11 cellular contexts compared by ENCODE assay signal in genomic region chr3:50269977-50270413, GRCh38. TPM values are rescaled to one million over a fixed set of nuclear protein-coding genes. Genes with fewer than 3 reads are reported as not detected.
DNase-seq lines count a peak whose midpoint lies in the region; ATAC-seq and TF ChIP-seq lines count a peak whose summit lies in the region.
"Had no signal": no experiment of that assay in that cellular context is flagged by ENCODE, and none has a peak within 500 bp of the region (broad histone marks: within the 10 kb centered on the region; RNA-seq: fewer than 3 reads in every experiment).

No MANE protein-coding gene starts in this region.

- peaks cover 58% of the 10 kb centered on the region for H3K4me1 Mint-ChIP-seq in GM23338

- intact Hi-C loops in posterior vena cava (cut with DNase I), result loop anchor here (2.0 to 5.0 kb wide), 3 partner anchors 43 to 1533 kb away; no protein-coding TSS in a partner anchor

- H3K36me3 Mint-ChIP-seq in GM23338 (ENCODE audit: low read depth), result no peaks in the 10 kb centered on the region
- H3K36me3 Mint-ChIP-seq: activated naive CD4-positive, alpha-beta T cell treated with anti-CD3 and anti-CD28 coated beads, Interleukin-2, amount 50 U/mL, for 24 hours; T-cell had no signal

- no peaks in the 10 kb centered on the region for H3K9me3 Mint-ChIP-seq in GM23338
- H3K9me3 Mint-ChIP-seq: activated naive CD4-positive, alpha-beta T cell treated with anti-CD3 and anti-CD28 coated beads, Interleukin-2, amount 50 U/mL, for 24 hours; T-cell had no signal

- H3K4me2 ChIP-seq in GM23338, result no peak overlapping the region

- H3K36me3 ChIP-seq in GM23338 (ENCODE audit: insufficient read depth), result no peaks in the 10 kb centered on the region
- H3K36me3 ChIP-seq: spleen had no signal

- H3F3A ChIP-seq in GM23338 (replicated peaks; ENCODE audit: low read depth), result 0 out of 2 replicates have a peak, but pooled peaks cover 8% of the 10 kb centered on the region

- ATAC-seq in GM23338, result no peak
- ATAC-seq in GM18868 (IDR thresholded peaks at IDR 0.05; ENCODE audit: unreplicated experiment), result no peak
- ATAC-seq: T-cell had no signal

- no peaks in the 10 kb centered on the region for H3K79me2 ChIP-seq in GM23338 (replicated peaks; ENCODE audit: insufficient read depth)

- H3K27me3 Mint-ChIP-seq in GM23338 (ENCODE audit: insufficient read depth, low read depth, poor library complexity), result peaks cover 34% of the 10 kb centered on the region

- H3K27me3 ChIP-seq in GM23338 (ENCODE audit: insufficient read depth), result peaks cover 21% of the 10 kb centered on the region

- H3K27ac ChIP-seq in GM23338 (ENCODE audit: low read depth), result no peak overlapping the region
- peak overlapping the region; percentile 100 for H3K27ac ChIP-seq in cingulate gyrus (ENCODE audit: low read depth, low read length)

- H3K4me3 ChIP-seq in GM23338, result no peak overlapping the region
- H3K4me3 ChIP-seq: spleen had no signal

- H2AFZ ChIP-seq in GM23338, result no peak overlapping the region

- H3K4me1 ChIP-seq in GM23338 (ENCODE audit: insufficient read depth), result peaks cover 44% of the 10 kb centered on the region

- no peaks in the 10 kb centered on the region for H4K20me1 ChIP-seq in GM23338 (replicated peaks; ENCODE audit: insufficient read depth)

- no peaks in the 10 kb centered on the region for H3K9me2 ChIP-seq in GM23338 (ENCODE audit: insufficient read depth)

- TF ChIP-seq CTCF in GM23338 (conservative IDR thresholded peaks at IDR 0.05; ENCODE audit: low read depth in 2 of 2), result no peak

- no peak overlapping the region for H3K4me3 Mint-ChIP-seq in GM23338
- H3K4me3 Mint-ChIP-seq: activated naive CD4-positive, alpha-beta T cell treated with anti-CD3 and anti-CD28 coated beads, Interleukin-2, amount 50 U/mL, for 24 hours; T-cell had no signal

- 0 out of 2 replicates have a peak overlapping the region, but pooled peaks have one; percentile 52 for H3K27ac Mint-ChIP-seq in GM23338
- H3K27ac Mint-ChIP-seq: activated naive CD4-positive, alpha-beta T cell treated with anti-CD3 and anti-CD28 coated beads, Interleukin-2, amount 50 U/mL, for 24 hours; T-cell had no signal

- no peak for DNase-seq in GM23338 (ENCODE audit: low spot score)
- peak; percentile 74 for DNase-seq in posterior vena cava (ENCODE audit: low spot score)
- DNase-seq in OCI-M2 (lab: John Stamatoyannopoulos, UW; ENCODE audit: unreplicated experiment), result no peak
- DNase-seq in epidermal melanocyte (ENCODE audit: insufficient read length, low spot score), result no peak
- DNase-seq: DMS53, NCI-H2081 treated with DMSO at 0.1 percent for 48 hours, spleen, T-cell had no signal

TF ChIP-seq in GM23338, 12 proteins besides CTCF, POLR2A, EP300 and RAD21 (continues in another document):
- no peak for TF ChIP-seq ZNF331 (CRISPR knock-in tag; IDR thresholded peaks at IDR 0.05; ENCODE audit: low read depth)
- no peak for TF ChIP-seq ZNF114 (CRISPR knock-in tag; IDR thresholded peaks at IDR 0.05)
- no peak for TF ChIP-seq POLR2AphosphoS5 (IDR thresholded peaks at IDR 0.05; ENCODE audit: low read depth)
- TF ChIP-seq CREB1 (CRISPR knock-in tag; IDR thresholded peaks at IDR 0.05; ENCODE audit: low read depth), result no peak
- TF ChIP-seq, protein P1, sequence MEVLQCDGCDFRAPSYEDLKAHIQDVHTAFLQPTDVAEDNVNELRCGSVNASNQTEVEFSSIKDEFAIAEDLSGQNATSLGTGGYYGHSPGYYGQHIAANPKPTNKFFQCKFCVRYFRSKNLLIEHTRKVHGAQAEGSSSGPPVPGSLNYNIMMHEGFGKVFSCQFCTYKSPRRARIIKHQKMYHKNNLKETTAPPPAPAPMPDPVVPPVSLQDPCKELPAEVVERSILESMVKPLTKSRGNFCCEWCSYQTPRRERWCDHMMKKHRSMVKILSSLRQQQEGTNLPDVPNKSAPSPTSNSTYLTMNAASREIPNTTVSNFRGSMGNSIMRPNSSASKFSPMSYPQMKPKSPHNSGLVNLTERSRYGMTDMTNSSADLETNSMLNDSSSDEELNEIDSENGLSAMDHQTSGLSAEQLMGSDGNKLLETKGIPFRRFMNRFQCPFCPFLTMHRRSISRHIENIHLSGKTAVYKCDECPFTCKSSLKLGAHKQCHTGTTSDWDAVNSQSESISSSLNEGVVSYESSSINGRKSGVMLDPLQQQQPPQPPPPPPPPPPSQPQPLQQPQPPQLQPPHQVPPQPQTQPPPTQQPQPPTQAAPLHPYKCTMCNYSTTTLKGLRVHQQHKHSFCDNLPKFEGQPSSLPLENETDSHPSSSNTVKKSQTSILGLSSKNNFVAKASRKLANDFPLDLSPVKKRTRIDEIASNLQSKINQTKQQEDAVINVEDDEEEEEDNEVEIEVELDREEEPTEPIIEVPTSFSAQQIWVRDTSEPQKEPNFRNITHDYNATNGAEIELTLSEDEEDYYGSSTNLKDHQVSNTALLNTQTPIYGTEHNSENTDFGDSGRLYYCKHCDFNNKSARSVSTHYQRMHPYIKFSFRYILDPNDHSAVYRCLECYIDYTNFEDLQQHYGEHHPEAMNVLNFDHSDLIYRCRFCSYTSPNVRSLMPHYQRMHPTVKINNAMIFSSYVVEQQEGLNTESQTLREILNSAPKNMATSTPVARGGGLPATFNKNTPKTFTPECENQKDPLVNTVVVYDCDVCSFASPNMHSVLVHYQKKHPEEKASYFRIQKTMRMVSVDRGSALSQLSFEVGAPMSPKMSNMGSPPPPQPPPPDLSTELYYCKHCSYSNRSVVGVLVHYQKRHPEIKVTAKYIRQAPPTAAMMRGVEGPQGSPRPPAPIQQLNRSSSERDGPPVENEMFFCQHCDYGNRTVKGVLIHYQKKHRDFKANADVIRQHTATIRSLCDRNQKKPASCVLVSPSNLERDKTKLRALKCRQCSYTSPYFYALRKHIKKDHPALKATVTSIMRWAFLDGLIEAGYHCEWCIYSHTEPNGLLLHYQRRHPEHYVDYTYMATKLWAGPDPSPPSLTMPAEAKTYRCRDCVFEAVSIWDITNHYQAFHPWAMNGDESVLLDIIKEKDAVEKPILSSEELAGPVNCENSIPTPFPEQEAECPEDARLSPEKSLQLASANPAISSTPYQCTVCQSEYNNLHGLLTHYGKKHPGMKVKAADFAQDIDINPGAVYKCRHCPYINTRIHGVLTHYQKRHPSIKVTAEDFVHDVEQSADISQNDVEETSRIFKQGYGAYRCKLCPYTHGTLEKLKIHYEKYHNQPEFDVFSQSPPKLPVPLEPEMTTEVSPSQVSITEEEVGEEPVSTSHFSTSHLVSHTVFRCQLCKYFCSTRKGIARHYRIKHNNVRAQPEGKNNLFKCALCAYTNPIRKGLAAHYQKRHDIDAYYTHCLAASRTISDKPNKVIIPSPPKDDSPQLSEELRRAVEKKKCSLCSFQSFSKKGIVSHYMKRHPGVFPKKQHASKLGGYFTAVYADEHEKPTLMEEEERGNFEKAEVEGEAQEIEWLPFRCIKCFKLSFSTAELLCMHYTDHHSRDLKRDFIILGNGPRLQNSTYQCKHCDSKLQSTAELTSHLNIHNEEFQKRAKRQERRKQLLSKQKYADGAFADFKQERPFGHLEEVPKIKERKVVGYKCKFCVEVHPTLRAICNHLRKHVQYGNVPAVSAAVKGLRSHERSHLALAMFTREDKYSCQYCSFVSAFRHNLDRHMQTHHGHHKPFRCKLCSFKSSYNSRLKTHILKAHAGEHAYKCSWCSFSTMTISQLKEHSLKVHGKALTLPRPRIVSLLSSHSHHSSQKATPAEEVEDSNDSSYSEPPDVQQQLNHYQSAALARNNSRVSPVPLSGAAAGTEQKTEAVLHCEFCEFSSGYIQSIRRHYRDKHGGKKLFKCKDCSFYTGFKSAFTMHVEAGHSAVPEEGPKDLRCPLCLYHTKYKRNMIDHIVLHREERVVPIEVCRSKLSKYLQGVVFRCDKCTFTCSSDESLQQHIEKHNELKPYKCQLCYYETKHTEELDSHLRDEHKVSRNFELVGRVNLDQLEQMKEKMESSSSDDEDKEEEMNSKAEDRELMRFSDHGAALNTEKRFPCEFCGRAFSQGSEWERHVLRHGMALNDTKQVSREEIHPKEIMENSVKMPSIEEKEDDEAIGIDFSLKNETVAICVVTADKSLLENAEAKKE (CRISPR knock-in tag; IDR thresholded peaks at IDR 0.05), result no peak
- TF ChIP-seq STAT1 (IDR thresholded peaks at IDR 0.05; ENCODE audit: unreplicated experiment), result no peak
- no peak for TF ChIP-seq JUNB (IDR thresholded peaks at IDR 0.05; ENCODE audit: unreplicated experiment)

RNA-seq across cellular contexts. Expression of gene SEMA3B, which starts 1.0 kb away (rescaled TPM):
- 2.4 and 8.0 TPM in 2 replicates for total RNA-seq in GM23338 (2014; rRNA removed; shearing (Covaris generic))
- 3.0 and 3.3 TPM in 2 replicates for polyA plus RNA-seq in GM23338 (2016; fragmentation: Nextera tagmentation; extraction: Ambion mirVana)
- total RNA-seq in posterior vena cava, result 10 to 100 TPM; 18.6 to 39.7 TPM

RNA-seq across cellular contexts. Expression of gene LSMEM2, which starts 8.9 kb away (rescaled TPM):
- 0.59 and 1.5 TPM in 2 replicates for total RNA-seq in GM23338 (2014; rRNA removed; shearing (Covaris generic))
- 0.86 and 1.5 TPM in 2 replicates for polyA plus RNA-seq in GM23338 (2016; fragmentation: Nextera tagmentation; extraction: Ambion mirVana)
- total RNA-seq in posterior vena cava, result under 1 TPM in 1 of 2 donors, not detected in 1; 0.37 TPM
- total RNA-seq: T-cell had no signal

RNA-seq across cellular contexts. Expression of gene IFRD2, which starts 22.2 kb away (rescaled TPM):
- total RNA-seq in GM23338 (2014; rRNA removed; shearing (Covaris generic)), result 91.5 and 92.4 TPM in 2 replicates
- 80.8 and 89.7 TPM in 2 replicates for polyA plus RNA-seq in GM23338 (2016; fragmentation: Nextera tagmentation; extraction: Ambion mirVana)
- total RNA-seq in posterior vena cava, result 10 to 100 TPM; 47.3 to 53.3 TPM

RNA-seq across cellular contexts. Expression of gene HYAL3, which starts 29.2 kb away (rescaled TPM):
- total RNA-seq in GM23338 (2014; rRNA removed; shearing (Covaris generic)), result 2.5 and 7.1 TPM in 2 replicates
- polyA plus RNA-seq in GM23338 (2016; fragmentation: Nextera tagmentation; extraction: Ambion mirVana), result 2.4 and 3.7 TPM in 2 replicates
- 1 to 10 TPM; 2.5 to 3.9 TPM for total RNA-seq in posterior vena cava

RNA-seq across cellular contexts. Expression of gene NAA80, which starts 29.2 kb away (rescaled TPM):
- total RNA-seq in GM23338 (2014; rRNA removed; shearing (Covaris generic)), result 11.3 and 16.7 TPM in 2 replicates
- 11.2 and 12.1 TPM in 2 replicates for polyA plus RNA-seq in GM23338 (2016; fragmentation: Nextera tagmentation; extraction: Ambion mirVana)
- 10 to 100 TPM in 1 of 2 donors, 1 to 10 TPM in 1; 9.1 to 11.1 TPM for total RNA-seq in posterior vena cava
